1 cellular context compared by ENCODE assay signal in the genomic region with DNA sequence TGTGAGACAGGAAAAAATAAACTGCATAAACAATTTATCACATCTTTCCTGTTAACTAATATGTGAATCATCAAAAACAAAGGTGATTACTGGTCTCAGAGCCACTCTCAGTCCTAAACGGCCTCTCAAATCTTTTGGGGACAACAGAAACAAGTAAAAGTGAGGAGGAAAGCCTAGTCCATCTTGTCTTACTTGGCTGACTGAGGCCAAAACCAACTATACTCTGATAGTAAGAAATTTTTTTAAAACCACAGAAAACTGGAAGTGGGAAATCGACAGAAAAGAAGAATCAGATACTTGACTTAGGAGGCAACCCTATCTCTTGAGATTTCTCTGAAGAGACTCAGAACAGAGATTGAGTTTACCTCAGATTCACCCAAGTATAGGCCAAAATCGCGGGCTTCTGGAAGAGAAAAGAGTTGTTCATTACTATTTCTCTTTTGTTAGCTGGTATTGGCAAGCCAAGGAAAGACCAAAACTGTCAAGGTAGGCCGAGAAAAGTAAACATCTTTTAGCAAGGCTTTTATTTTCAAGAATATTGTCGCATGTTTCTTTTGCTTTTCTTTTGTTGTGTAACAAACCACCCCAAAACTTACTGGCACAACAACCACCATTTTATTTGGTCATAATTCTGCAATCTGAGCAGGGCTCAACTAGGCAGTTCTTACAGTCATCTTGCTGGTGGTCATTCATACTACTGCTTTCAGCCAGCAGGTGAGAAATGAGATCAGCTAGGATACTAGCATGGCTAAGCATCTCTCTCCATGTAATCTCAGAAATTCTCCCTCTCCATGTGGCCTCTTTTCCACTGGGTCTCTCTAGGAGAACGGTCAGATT.
TF ChIP-seq lines count a peak whose summit lies in the region.

No MANE protein-coding gene starts in this region.

TF ChIP-seq in GM23338, 12 proteins besides CTCF, POLR2A, EP300 and RAD21 (continued from another document):
- TF ChIP-seq, protein P1, sequence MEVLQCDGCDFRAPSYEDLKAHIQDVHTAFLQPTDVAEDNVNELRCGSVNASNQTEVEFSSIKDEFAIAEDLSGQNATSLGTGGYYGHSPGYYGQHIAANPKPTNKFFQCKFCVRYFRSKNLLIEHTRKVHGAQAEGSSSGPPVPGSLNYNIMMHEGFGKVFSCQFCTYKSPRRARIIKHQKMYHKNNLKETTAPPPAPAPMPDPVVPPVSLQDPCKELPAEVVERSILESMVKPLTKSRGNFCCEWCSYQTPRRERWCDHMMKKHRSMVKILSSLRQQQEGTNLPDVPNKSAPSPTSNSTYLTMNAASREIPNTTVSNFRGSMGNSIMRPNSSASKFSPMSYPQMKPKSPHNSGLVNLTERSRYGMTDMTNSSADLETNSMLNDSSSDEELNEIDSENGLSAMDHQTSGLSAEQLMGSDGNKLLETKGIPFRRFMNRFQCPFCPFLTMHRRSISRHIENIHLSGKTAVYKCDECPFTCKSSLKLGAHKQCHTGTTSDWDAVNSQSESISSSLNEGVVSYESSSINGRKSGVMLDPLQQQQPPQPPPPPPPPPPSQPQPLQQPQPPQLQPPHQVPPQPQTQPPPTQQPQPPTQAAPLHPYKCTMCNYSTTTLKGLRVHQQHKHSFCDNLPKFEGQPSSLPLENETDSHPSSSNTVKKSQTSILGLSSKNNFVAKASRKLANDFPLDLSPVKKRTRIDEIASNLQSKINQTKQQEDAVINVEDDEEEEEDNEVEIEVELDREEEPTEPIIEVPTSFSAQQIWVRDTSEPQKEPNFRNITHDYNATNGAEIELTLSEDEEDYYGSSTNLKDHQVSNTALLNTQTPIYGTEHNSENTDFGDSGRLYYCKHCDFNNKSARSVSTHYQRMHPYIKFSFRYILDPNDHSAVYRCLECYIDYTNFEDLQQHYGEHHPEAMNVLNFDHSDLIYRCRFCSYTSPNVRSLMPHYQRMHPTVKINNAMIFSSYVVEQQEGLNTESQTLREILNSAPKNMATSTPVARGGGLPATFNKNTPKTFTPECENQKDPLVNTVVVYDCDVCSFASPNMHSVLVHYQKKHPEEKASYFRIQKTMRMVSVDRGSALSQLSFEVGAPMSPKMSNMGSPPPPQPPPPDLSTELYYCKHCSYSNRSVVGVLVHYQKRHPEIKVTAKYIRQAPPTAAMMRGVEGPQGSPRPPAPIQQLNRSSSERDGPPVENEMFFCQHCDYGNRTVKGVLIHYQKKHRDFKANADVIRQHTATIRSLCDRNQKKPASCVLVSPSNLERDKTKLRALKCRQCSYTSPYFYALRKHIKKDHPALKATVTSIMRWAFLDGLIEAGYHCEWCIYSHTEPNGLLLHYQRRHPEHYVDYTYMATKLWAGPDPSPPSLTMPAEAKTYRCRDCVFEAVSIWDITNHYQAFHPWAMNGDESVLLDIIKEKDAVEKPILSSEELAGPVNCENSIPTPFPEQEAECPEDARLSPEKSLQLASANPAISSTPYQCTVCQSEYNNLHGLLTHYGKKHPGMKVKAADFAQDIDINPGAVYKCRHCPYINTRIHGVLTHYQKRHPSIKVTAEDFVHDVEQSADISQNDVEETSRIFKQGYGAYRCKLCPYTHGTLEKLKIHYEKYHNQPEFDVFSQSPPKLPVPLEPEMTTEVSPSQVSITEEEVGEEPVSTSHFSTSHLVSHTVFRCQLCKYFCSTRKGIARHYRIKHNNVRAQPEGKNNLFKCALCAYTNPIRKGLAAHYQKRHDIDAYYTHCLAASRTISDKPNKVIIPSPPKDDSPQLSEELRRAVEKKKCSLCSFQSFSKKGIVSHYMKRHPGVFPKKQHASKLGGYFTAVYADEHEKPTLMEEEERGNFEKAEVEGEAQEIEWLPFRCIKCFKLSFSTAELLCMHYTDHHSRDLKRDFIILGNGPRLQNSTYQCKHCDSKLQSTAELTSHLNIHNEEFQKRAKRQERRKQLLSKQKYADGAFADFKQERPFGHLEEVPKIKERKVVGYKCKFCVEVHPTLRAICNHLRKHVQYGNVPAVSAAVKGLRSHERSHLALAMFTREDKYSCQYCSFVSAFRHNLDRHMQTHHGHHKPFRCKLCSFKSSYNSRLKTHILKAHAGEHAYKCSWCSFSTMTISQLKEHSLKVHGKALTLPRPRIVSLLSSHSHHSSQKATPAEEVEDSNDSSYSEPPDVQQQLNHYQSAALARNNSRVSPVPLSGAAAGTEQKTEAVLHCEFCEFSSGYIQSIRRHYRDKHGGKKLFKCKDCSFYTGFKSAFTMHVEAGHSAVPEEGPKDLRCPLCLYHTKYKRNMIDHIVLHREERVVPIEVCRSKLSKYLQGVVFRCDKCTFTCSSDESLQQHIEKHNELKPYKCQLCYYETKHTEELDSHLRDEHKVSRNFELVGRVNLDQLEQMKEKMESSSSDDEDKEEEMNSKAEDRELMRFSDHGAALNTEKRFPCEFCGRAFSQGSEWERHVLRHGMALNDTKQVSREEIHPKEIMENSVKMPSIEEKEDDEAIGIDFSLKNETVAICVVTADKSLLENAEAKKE (CRISPR knock-in tag; IDR thresholded peaks at IDR 0.05): no peak
- TF ChIP-seq NANOG (IDR thresholded peaks at IDR 0.05; ENCODE audit: borderline replicate concordance) (no peak), EZH2phosphoT487 (IDR thresholded peaks at IDR 0.05; ENCODE audit: unreplicated experiment) (no peak), REST (IDR thresholded peaks at IDR 0.05; ENCODE audit: unreplicated experiment) (no peak)
- TF ChIP-seq, protein P2, sequence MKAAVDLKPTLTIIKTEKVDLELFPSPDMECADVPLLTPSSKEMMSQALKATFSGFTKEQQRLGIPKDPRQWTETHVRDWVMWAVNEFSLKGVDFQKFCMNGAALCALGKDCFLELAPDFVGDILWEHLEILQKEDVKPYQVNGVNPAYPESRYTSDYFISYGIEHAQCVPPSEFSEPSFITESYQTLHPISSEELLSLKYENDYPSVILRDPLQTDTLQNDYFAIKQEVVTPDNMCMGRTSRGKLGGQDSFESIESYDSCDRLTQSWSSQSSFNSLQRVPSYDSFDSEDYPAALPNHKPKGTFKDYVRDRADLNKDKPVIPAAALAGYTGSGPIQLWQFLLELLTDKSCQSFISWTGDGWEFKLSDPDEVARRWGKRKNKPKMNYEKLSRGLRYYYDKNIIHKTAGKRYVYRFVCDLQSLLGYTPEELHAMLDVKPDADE (IDR thresholded peaks at IDR 0.05): no peak
